In genomic region chr16:23423496-23424049, GRCh38 we compare ENCODE assay signal across 8 cellular contexts. TPM values are rescaled to one million over a fixed set of nuclear protein-coding genes. Genes with fewer than 3 reads are reported as not detected.
A peak's percentile ranks its signal among the peaks of the same experiment; 100 is the strongest.
DNase-seq lines count a peak whose midpoint lies in the region; ATAC-seq and TF ChIP-seq lines count a peak whose summit lies in the region.

No MANE protein-coding gene starts in this region.

- peak overlapping the region; percentile 81 to 93 for H3K27ac ChIP-seq in coronary artery

- DNase-seq in ACHN (peak; percentile 57), NCI-H146 treated with DMSO at 0.1 percent for 48 hours (lab: John Stamatoyannopoulos, UW; ENCODE audit: unreplicated experiment) (peak; percentile 27), coronary artery (ENCODE audit: low spot score) (peak; percentile 83), mucosa of gallbladder (ENCODE audit: low spot score) (peak; percentile 85), SKM-1 treated with dmso at 0.1 percent for 144 hours (lab: John Stamatoyannopoulos, UW; ENCODE audit: unreplicated experiment) (no peak)

- ATAC-seq in GM21367 (IDR thresholded peaks at IDR 0.05; ENCODE audit: unreplicated experiment) (no peak), HG02759 (IDR thresholded peaks at IDR 0.05; ENCODE audit: unreplicated experiment) (no peak), GM21423 (IDR thresholded peaks at IDR 0.05; ENCODE audit: unreplicated experiment) (no peak)

- TF ChIP-seq CTCF in coronary artery (IDR thresholded peaks at IDR 0.05), result no peak

- H3K4me3 ChIP-seq in coronary artery, result peak overlapping the region; percentile 18

- in situ Hi-C loops in ACHN (cut with HindIII; ENCODE audit: low pct_ligation_motif_present, low pct_unique_long_range_greater_than_20kb, low sequenced_read_pairs), result no loop called here

RNA-seq across cellular contexts. Expression of gene COG7, which starts 29.4 kb away (rescaled TPM):
- 27.4 TPM for total RNA-seq in mucosa of gallbladder
